Comparison of ENCODE assay signal across 8 cellular contexts in genomic region chr20:3797592-3798404, GRCh38. TPM values are rescaled to one million over a fixed set of nuclear protein-coding genes. Genes with fewer than 3 reads are reported as not detected.
DNase-seq lines count a peak whose midpoint lies in the region; ATAC-seq and TF ChIP-seq lines count a peak whose summit lies in the region.

No MANE protein-coding gene starts in this region.

- no peaks in the 10 kb centered on the region for H3K9me2 ChIP-seq in hepatocyte (replicated peaks; ENCODE audit: insufficient read depth)

- H2AFZ ChIP-seq in hepatocyte, result no peak overlapping the region

- H4K20me1 ChIP-seq in hepatocyte (ENCODE audit: insufficient read depth, poor library complexity, severe bottlenecking), result no peaks in the 10 kb centered on the region

- H3K36me3 Mint-ChIP-seq in HFFc6 (ENCODE audit: low read depth), result peaks cover 27% of the 10 kb centered on the region
- peaks cover 66% of the 10 kb centered on the region for H3K36me3 Mint-ChIP-seq in activated CD8-positive, alpha-beta T cell treated with anti-CD3 and anti-CD28 coated beads, Interleukin-2, amount 10 ng/mL, durations not matched to agents 7 days and 5 days (ENCODE audit: low read depth)

- peak overlapping the region; percentile 90 for H3K4me2 ChIP-seq in hepatocyte

- H3K9me3 Mint-ChIP-seq in HFFc6, result no peaks in the 10 kb centered on the region
- H3K9me3 Mint-ChIP-seq in activated CD8-positive, alpha-beta T cell treated with anti-CD3 and anti-CD28 coated beads, Interleukin-2, amount 10 ng/mL, durations not matched to agents 7 days and 5 days (ENCODE audit: insufficient read depth), result no peaks in the 10 kb centered on the region

- peak overlapping the region; percentile 79 for H3K4me3 ChIP-seq in AG09309 (ENCODE audit: control insufficient read depth, low read depth, low read length)
- H3K4me3 ChIP-seq in hepatocyte, result no peak overlapping the region
- peak overlapping the region; percentile 95 for H3K4me3 ChIP-seq in thoracic aorta

- 70% methylated on average over 19 of the region's 19 CpGs for WGBS in hepatocyte (ENCODE audit: low lambda C conversion rate, missing lambda C conversion rate)

- peak; percentile 37 for ATAC-seq in activated CD8-positive, alpha-beta T cell treated with anti-CD3 and anti-CD28 coated beads, Interleukin-2, amount 10 ng/mL, durations not matched to agents 7 days and 5 days
- ATAC-seq in thoracic aorta (ENCODE audit: insufficient number of reproducible peaks, low FRiP score, low read depth) (no peak), GM18858 (IDR thresholded peaks at IDR 0.05; ENCODE audit: unreplicated experiment) (no peak)

- H3K27ac Mint-ChIP-seq in HFFc6, result peak overlapping the region; percentile 83
- peak overlapping the region; percentile 95 for H3K27ac Mint-ChIP-seq in activated CD8-positive, alpha-beta T cell treated with anti-CD3 and anti-CD28 coated beads, Interleukin-2, amount 10 ng/mL, durations not matched to agents 7 days and 5 days

- DNase-seq in AG09309 (ENCODE audit: low read depth), result no peak
- no peak for DNase-seq in HFFc6
- peak; percentile 83 for DNase-seq in activated CD8-positive, alpha-beta T cell treated with anti-CD3 and anti-CD28 coated beads, Interleukin-2, amount 10 ng/mL, durations not matched to agents 7 days and 5 days
- no peak for DNase-seq in hepatocyte (ENCODE audit: low spot score)
- no peak for DNase-seq in thoracic aorta (ENCODE audit: low spot score)
- no peak for DNase-seq in retina
- no peak for DNase-seq in C1 segment of cervical spinal cord (lab: John Stamatoyannopoulos, UW)

- H3K27me3 ChIP-seq in hepatocyte (no peaks in the 10 kb centered on the region), thoracic aorta (replicated peaks; ENCODE audit: insufficient read depth) (no peaks in the 10 kb centered on the region)

- H3K27me3 Mint-ChIP-seq in HFFc6 (ENCODE audit: insufficient read depth), result peaks cover 6% of the 10 kb centered on the region
- no peaks in the 10 kb centered on the region for H3K27me3 Mint-ChIP-seq in activated CD8-positive, alpha-beta T cell treated with anti-CD3 and anti-CD28 coated beads, Interleukin-2, amount 10 ng/mL, durations not matched to agents 7 days and 5 days (ENCODE audit: low read depth)

- peaks cover 47% of the 10 kb centered on the region for H3K4me1 Mint-ChIP-seq in HFFc6 (ENCODE audit: low read depth)
- peaks cover 50% of the 10 kb centered on the region for H3K4me1 Mint-ChIP-seq in activated CD8-positive, alpha-beta T cell treated with anti-CD3 and anti-CD28 coated beads, Interleukin-2, amount 10 ng/mL, durations not matched to agents 7 days and 5 days (ENCODE audit: low read depth)

- H3K27ac ChIP-seq in hepatocyte (peak overlapping the region; percentile 79), thoracic aorta (no peak overlapping the region)

- no peaks in the 10 kb centered on the region for H3K36me3 ChIP-seq in hepatocyte (replicated peaks; ENCODE audit: insufficient read depth, low read depth)
- peaks cover 29% of the 10 kb centered on the region for H3K36me3 ChIP-seq in thoracic aorta

- peaks cover 22% of the 10 kb centered on the region for H3K79me2 ChIP-seq in hepatocyte

- TF ChIP-seq CTCF in AG09309 (IDR thresholded peaks at IDR 0.05; ENCODE audit: control insufficient read depth, insufficient read depth, low read depth, low read length, missing control alignments) (no peak), HFFc6 (IDR thresholded peaks at IDR 0.05) (no peak), hepatocyte (IDR thresholded peaks at IDR 0.05; ENCODE audit: poor library complexity) (no peak), thoracic aorta (IDR thresholded peaks at IDR 0.05) (no peak)

- H3K9me3 ChIP-seq in hepatocyte (ENCODE audit: low read depth), result no peaks in the 10 kb centered on the region
- no peaks in the 10 kb centered on the region for H3K9me3 ChIP-seq in thoracic aorta

- H3K4me3 Mint-ChIP-seq in HFFc6, result peak overlapping the region; percentile 93
- H3K4me3 Mint-ChIP-seq in activated CD8-positive, alpha-beta T cell treated with anti-CD3 and anti-CD28 coated beads, Interleukin-2, amount 10 ng/mL, durations not matched to agents 7 days and 5 days, result peak overlapping the region; percentile 92

- peaks cover 33% of the 10 kb centered on the region for H3K4me1 ChIP-seq in hepatocyte (ENCODE audit: insufficient read depth)
- H3K4me1 ChIP-seq in thoracic aorta (ENCODE audit: control insufficient read depth in 1 of 2, low read depth in 2 of 2), result peaks cover 10 to 44% of the 10 kb centered on the region in 2 donors

- POLR2A ChIA-PET in activated CD8-positive, alpha-beta T cell treated with anti-CD3 and anti-CD28 coated beads, Interleukin-2, amount 10 ng/mL, durations not matched to agents 7 days and 5 days (lab: Charles Lee), result interaction anchor here (0.9 to 3.1 kb wide), 3 partner anchors 15 to 21 kb away, joined by 3 to 44 read pairs (median 4); partner anchors contain the start of gene AP5S1

- CTCF ChIA-PET in activated CD8-positive, alpha-beta T cell treated with anti-CD3 and anti-CD28 coated beads, Interleukin-2, amount 10 ng/mL, durations not matched to agents 7 days and 5 days (lab: Charles Lee), result interaction anchor here (1.4 to 4.2 kb wide), 2 partner anchors 13 to 22 kb away, joined by 4 to 30 read pairs; partner anchors contain the start of gene AP5S1

RNA-seq across cellular contexts. Expression of gene CDC25B, which starts 1.7 kb away (rescaled TPM):
- total RNA-seq in HFFc6 (2021; fragmentation: NEBNext Ultra II Directional; extraction: Animal tissue kit (Norgen Biotek cat#: 25700)), result 10 to 100 TPM; 44.9 to 92.6 (median 84.5) TPM
- total RNA-seq in activated CD8-positive, alpha-beta T cell treated with anti-CD3 and anti-CD28 coated beads, Interleukin-2, amount 10 ng/mL, durations not matched to agents 7 days and 5 days, result 100 to 1,000 TPM; 294 to 298 TPM
- total RNA-seq in hepatocyte (15.1 and 15.7 TPM in 2 replicates), thoracic aorta (10 to 100 TPM; 28.4 to 41.8 TPM)
- 20.0 and 21.9 TPM in 2 replicates for polyA plus RNA-seq in hepatocyte

RNA-seq across cellular contexts. Expression of gene CENPB, which starts 11.3 kb away (rescaled TPM):
- total RNA-seq in HFFc6 (2021; fragmentation: NEBNext Ultra II Directional; extraction: Animal tissue kit (Norgen Biotek cat#: 25700)), result 100 to 1,000 TPM; 109 to 128 (median 117) TPM
- 10 to 100 TPM; 87.1 to 92.0 TPM for total RNA-seq in activated CD8-positive, alpha-beta T cell treated with anti-CD3 and anti-CD28 coated beads, Interleukin-2, amount 10 ng/mL, durations not matched to agents 7 days and 5 days
- total RNA-seq in hepatocyte, result 40.9 and 46.7 TPM in 2 replicates
- 17.6 and 21.2 TPM in 2 replicates for polyA plus RNA-seq in hepatocyte
- total RNA-seq in thoracic aorta, result 100 to 1,000 TPM in 1 of 2 donors, 10 to 100 TPM in 1; 97.2 to 114 TPM

RNA-seq across cellular contexts. Expression of gene SPEF1, which starts 16.6 kb away (rescaled TPM):
- under 1 TPM in 5 of 6 experiments, not detected in 1; 0.19 to 0.48 (median 0.36) TPM for total RNA-seq in HFFc6 (2021; fragmentation: NEBNext Ultra II Directional; extraction: Animal tissue kit (Norgen Biotek cat#: 25700))
- under 1 TPM; 0.16 TPM for total RNA-seq in activated CD8-positive, alpha-beta T cell treated with anti-CD3 and anti-CD28 coated beads, Interleukin-2, amount 10 ng/mL, durations not matched to agents 7 days and 5 days
- total RNA-seq in hepatocyte (0.63 TPM in 1 of 2 replicates, not detected in the other), thoracic aorta (under 1 TPM in 1 of 2 donors, not detected in 1; 0.27 TPM)
- 0.51 TPM in 1 of 2 replicates, not detected in the other for polyA plus RNA-seq in hepatocyte

RNA-seq across cellular contexts. Expression of gene AP5S1, which starts 22.5 kb away (rescaled TPM):
- 10 to 100 TPM; 17.7 to 21.7 (median 19.4) TPM for total RNA-seq in HFFc6 (2021; fragmentation: NEBNext Ultra II Directional; extraction: Animal tissue kit (Norgen Biotek cat#: 25700))
- 10 to 100 TPM; 13.8 to 16.5 TPM for total RNA-seq in activated CD8-positive, alpha-beta T cell treated with anti-CD3 and anti-CD28 coated beads, Interleukin-2, amount 10 ng/mL, durations not matched to agents 7 days and 5 days
- total RNA-seq in hepatocyte, result 13.8 and 15.9 TPM in 2 replicates
- 19.7 and 21.8 TPM in 2 replicates for polyA plus RNA-seq in hepatocyte
- 10 to 100 TPM; 12.3 to 18.0 TPM for total RNA-seq in thoracic aorta

RNA-seq across cellular contexts. Expression of gene ADISSP, which starts 30.2 kb away (rescaled TPM):
- total RNA-seq in HFFc6 (2021; fragmentation: NEBNext Ultra II Directional; extraction: Animal tissue kit (Norgen Biotek cat#: 25700)), result 100 to 1,000 TPM in 1 of 6 experiments, 10 to 100 TPM in 5; 86.0 to 105 (median 89.9) TPM
- total RNA-seq in activated CD8-positive, alpha-beta T cell treated with anti-CD3 and anti-CD28 coated beads, Interleukin-2, amount 10 ng/mL, durations not matched to agents 7 days and 5 days, result 10 to 100 TPM; 37.4 to 38.5 TPM
- total RNA-seq in hepatocyte (9.6 and 11.7 TPM in 2 replicates), thoracic aorta (10 to 100 TPM in 1 of 2 donors, 1 to 10 TPM in 1; 7.8 to 20.4 TPM)
- 31.7 and 36.0 TPM in 2 replicates for polyA plus RNA-seq in hepatocyte
